ENCODE assay signal across 2 cellular contexts in genomic region chr17:8398980-8399379, GRCh38.
TF ChIP-seq lines count a peak whose summit lies in the region.

No MANE protein-coding gene starts in this region.

TF ChIP-seq in HEK293, 187 proteins besides CTCF, POLR2A, EP300 and RAD21:
- TF ChIP-seq REST (tag by site-specific recombination; IDR thresholded peaks at IDR 0.05) (peak; percentile 71), ZNF248 (tag by site-specific recombination; IDR thresholded peaks at IDR 0.05) (no peak)
TF ChIP-seq in HEK293: peak in this region for 1.

TF ChIP-seq in H1, 55 proteins besides CTCF, POLR2A, EP300 and RAD21:
- TF ChIP-seq SIX5 (IDR thresholded peaks at IDR 0.05; ENCODE audit: low read depth, low read length) (no peak), SUZ12 (IDR thresholded peaks at IDR 0.05; ENCODE audit: low read length) (no peak), TEAD4 (IDR thresholded peaks at IDR 0.05; ENCODE audit: low read depth, low read length) (no peak), RFX5 (IDR thresholded peaks at IDR 0.05; ENCODE audit: borderline replicate concordance, low read depth, low read length) (no peak), YY1 (IDR thresholded peaks at IDR 0.05; ENCODE audit: low read depth, low read length) (no peak), SP1 (IDR thresholded peaks at IDR 0.05; ENCODE audit: low read depth, low read length) (no peak), POU5F1 (IDR thresholded peaks at IDR 0.05; ENCODE audit: low read depth, low read length) (no peak), BRCA1 (IDR thresholded peaks at IDR 0.05; ENCODE audit: low read depth, low read length) (no peak), SRF (IDR thresholded peaks at IDR 0.05; ENCODE audit: low read depth, low read length) (no peak)
- TF ChIP-seq, protein P1, sequence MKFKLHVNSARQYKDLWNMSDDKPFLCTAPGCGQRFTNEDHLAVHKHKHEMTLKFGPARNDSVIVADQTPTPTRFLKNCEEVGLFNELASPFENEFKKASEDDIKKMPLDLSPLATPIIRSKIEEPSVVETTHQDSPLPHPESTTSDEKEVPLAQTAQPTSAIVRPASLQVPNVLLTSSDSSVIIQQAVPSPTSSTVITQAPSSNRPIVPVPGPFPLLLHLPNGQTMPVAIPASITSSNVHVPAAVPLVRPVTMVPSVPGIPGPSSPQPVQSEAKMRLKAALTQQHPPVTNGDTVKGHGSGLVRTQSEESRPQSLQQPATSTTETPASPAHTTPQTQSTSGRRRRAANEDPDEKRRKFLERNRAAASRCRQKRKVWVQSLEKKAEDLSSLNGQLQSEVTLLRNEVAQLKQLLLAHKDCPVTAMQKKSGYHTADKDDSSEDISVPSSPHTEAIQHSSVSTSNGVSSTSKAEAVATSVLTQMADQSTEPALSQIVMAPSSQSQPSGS (IDR thresholded peaks at IDR 0.05; ENCODE audit: low read length): no peak
